ENCODE assay signal across 1 cellular context in the genomic region with DNA sequence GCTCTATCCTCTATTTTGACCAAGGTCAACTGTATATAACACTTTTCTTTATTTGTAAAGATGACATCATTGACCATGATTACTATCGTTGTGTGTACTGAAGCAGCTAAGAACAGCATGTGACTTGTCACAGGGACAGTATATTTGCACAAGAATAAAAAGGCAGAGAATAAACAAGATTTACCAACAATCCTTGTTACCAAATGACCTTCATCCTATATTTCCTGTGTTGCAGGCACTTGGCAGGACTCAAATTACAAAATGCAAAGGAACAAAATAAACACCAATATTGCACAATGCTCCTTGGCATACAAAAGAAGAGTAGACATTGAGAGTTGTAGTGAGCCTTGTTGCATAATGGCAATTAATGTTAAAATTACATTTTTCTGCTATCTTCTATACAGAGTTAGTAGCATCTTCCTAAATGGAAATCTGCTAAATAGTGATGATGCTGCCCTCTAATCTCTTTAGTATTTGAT.
TF ChIP-seq lines count a peak whose summit lies in the region.

No MANE protein-coding gene starts in this region.

TF ChIP-seq in HepG2, 621 proteins besides CTCF, POLR2A, EP300 and RAD21 (continued from another document and continues in another):
- TF ChIP-seq HNF1B (CRISPR knock-in tag; IDR thresholded peaks at IDR 0.05) (peak; percentile 71; the same call in 1 of the 2 replicates), FOXO1 (CRISPR knock-in tag; IDR thresholded peaks at IDR 0.05) (peak; percentile 99), ZBTB7A (CRISPR knock-in tag; IDR thresholded peaks at IDR 0.05) (no peak), SAP130 (CRISPR knock-in tag; IDR thresholded peaks at IDR 0.05; ENCODE audit: low read depth) (peak; percentile 95), ZNF510 (CRISPR knock-in tag; IDR thresholded peaks at IDR 0.05; ENCODE audit: low read depth) (0 out of 2 replicates have a peak, but pooled peaks have one; percentile 62), STAT6 (CRISPR knock-in tag; IDR thresholded peaks at IDR 0.05; ENCODE audit: borderline replicate concordance) (peak; percentile 71; the same call in 1 of the 2 replicates), ZBTB46 (CRISPR knock-in tag; IDR thresholded peaks at IDR 0.05; ENCODE audit: borderline replicate concordance) (no peak), TGIF2 (CRISPR knock-in tag; IDR thresholded peaks at IDR 0.05) (peak; percentile 72; the same call in 1 of the 2 replicates), HMGXB3 (CRISPR knock-in tag; IDR thresholded peaks at IDR 0.05; ENCODE audit: borderline replicate concordance) (peak; percentile 91; the same call in 1 of the 2 replicates), FOSL2 (CRISPR knock-in tag; IDR thresholded peaks at IDR 0.05) (peak; percentile 94), BHLHE40 (IDR thresholded peaks at IDR 0.05; ENCODE audit: low read length) (peak; percentile 93), MAF1 (CRISPR knock-in tag; IDR thresholded peaks at IDR 0.05; ENCODE audit: borderline replicate concordance) (peak; percentile 50; the same call in 1 of the 2 replicates), ZNF552 (CRISPR knock-in tag; IDR thresholded peaks at IDR 0.05; ENCODE audit: borderline replicate concordance) (no peak), PPARG (CRISPR knock-in tag; conservative IDR thresholded peaks at IDR 0.05) (peak; percentile 100), ZBTB3 (CRISPR knock-in tag; IDR thresholded peaks at IDR 0.05; ENCODE audit: borderline replicate concordance, low read depth) (peak; percentile 77; the same call in 1 of the 2 replicates), ONECUT2 (CRISPR knock-in tag; IDR thresholded peaks at IDR 0.05) (no peak), ZBTB25 (CRISPR knock-in tag; IDR thresholded peaks at IDR 0.05) (peak; percentile 98), ZSCAN25 (CRISPR knock-in tag; IDR thresholded peaks at IDR 0.05) (no peak), ZNF792 (CRISPR knock-in tag; IDR thresholded peaks at IDR 0.05) (peak; percentile 98)
- TF ChIP-seq, protein P1, sequence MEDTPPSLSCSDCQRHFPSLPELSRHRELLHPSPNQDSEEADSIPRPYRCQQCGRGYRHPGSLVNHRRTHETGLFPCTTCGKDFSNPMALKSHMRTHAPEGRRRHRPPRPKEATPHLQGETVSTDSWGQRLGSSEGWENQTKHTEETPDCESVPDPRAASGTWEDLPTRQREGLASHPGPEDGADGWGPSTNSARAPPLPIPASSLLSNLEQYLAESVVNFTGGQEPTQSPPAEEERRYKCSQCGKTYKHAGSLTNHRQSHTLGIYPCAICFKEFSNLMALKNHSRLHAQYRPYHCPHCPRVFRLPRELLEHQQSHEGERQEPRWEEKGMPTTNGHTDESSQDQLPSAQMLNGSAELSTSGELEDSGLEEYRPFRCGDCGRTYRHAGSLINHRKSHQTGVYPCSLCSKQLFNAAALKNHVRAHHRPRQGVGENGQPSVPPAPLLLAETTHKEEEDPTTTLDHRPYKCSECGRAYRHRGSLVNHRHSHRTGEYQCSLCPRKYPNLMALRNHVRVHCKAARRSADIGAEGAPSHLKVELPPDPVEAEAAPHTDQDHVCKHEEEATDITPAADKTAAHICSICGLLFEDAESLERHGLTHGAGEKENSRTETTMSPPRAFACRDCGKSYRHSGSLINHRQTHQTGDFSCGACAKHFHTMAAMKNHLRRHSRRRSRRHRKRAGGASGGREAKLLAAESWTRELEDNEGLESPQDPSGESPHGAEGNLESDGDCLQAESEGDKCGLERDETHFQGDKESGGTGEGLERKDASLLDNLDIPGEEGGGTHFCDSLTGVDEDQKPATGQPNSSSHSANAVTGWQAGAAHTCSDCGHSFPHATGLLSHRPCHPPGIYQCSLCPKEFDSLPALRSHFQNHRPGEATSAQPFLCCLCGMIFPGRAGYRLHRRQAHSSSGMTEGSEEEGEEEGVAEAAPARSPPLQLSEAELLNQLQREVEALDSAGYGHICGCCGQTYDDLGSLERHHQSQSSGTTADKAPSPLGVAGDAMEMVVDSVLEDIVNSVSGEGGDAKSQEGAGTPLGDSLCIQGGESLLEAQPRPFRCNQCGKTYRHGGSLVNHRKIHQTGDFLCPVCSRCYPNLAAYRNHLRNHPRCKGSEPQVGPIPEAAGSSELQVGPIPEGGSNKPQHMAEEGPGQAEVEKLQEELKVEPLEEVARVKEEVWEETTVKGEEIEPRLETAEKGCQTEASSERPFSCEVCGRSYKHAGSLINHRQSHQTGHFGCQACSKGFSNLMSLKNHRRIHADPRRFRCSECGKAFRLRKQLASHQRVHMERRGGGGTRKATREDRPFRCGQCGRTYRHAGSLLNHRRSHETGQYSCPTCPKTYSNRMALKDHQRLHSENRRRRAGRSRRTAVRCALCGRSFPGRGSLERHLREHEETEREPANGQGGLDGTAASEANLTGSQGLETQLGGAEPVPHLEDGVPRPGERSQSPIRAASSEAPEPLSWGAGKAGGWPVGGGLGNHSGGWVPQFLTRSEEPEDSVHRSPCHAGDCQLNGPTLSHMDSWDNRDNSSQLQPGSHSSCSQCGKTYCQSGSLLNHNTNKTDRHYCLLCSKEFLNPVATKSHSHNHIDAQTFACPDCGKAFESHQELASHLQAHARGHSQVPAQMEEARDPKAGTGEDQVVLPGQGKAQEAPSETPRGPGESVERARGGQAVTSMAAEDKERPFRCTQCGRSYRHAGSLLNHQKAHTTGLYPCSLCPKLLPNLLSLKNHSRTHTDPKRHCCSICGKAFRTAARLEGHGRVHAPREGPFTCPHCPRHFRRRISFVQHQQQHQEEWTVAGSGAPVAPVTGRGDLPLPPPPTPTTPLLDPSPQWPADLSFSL (CRISPR knock-in tag; IDR thresholded peaks at IDR 0.05), result peak; percentile 40; the same call in 1 of the 2 replicates
- TF ChIP-seq, protein P2, sequence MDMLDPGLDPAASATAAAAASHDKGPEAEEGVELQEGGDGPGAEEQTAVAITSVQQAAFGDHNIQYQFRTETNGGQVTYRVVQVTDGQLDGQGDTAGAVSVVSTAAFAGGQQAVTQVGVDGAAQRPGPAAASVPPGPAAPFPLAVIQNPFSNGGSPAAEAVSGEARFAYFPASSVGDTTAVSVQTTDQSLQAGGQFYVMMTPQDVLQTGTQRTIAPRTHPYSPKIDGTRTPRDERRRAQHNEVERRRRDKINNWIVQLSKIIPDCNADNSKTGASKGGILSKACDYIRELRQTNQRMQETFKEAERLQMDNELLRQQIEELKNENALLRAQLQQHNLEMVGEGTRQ (IDR thresholded peaks at IDR 0.05; ENCODE audit: low read depth, low read length), result peak; percentile 92
- TF ChIP-seq, protein P2 (CRISPR knock-in tag; IDR thresholded peaks at IDR 0.05; ENCODE audit: borderline replicate concordance), result peak; percentile 93
- TF ChIP-seq, protein P3, sequence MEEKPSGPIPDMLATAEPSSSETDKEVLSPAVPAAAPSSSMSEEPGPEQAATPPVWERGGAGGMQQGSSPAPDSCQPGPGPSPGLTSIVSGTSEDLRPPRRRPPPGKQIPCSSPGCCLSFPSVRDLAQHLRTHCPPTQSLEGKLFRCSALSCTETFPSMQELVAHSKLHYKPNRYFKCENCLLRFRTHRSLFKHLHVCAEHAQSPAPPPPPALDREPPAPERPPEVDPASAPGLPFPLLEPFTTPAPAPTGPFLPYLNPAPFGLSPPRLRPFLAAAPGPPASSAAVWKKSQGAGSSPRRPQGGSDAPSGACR (CRISPR knock-in tag; IDR thresholded peaks at IDR 0.05), result peak; percentile 94
- TF ChIP-seq, protein P4, sequence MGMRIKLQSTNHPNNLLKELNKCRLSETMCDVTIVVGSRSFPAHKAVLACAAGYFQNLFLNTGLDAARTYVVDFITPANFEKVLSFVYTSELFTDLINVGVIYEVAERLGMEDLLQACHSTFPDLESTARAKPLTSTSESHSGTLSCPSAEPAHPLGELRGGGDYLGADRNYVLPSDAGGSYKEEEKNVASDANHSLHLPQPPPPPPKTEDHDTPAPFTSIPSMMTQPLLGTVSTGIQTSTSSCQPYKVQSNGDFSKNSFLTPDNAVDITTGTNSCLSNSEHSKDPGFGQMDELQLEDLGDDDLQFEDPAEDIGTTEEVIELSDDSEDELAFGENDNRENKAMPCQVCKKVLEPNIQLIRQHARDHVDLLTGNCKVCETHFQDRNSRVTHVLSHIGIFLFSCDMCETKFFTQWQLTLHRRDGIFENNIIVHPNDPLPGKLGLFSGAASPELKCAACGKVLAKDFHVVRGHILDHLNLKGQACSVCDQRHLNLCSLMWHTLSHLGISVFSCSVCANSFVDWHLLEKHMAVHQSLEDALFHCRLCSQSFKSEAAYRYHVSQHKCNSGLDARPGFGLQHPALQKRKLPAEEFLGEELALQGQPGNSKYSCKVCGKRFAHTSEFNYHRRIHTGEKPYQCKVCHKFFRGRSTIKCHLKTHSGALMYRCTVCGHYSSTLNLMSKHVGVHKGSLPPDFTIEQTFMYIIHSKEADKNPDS (CRISPR knock-in tag; IDR thresholded peaks at IDR 0.05), result peak; percentile 80; the same call in 1 of the 2 replicates
